Comparison of ENCODE assay signal across 1 cellular context in genomic region chr1:45687014-45687752, GRCh38.
A peak's percentile ranks its signal among the peaks of the same experiment; 100 is the strongest.
TF ChIP-seq lines count a peak whose summit lies in the region.

No MANE protein-coding gene starts in this region.

TF ChIP-seq in HepG2, 621 proteins besides CTCF, POLR2A, EP300 and RAD21 (continued from another document and continues in another):
- TF ChIP-seq RELA (CRISPR knock-in tag; IDR thresholded peaks at IDR 0.05) (0 out of 2 replicates have a peak, but pooled peaks have one; percentile 9), MYPOP (CRISPR knock-in tag; IDR thresholded peaks at IDR 0.05) (0 out of 2 replicates have a peak, but pooled peaks have one; percentile 6), MYC (CRISPR knock-in tag; IDR thresholded peaks at IDR 0.05; ENCODE audit: borderline replicate concordance) (peak; percentile 65), ZFP91 (CRISPR knock-in tag; IDR thresholded peaks at IDR 0.05; ENCODE audit: borderline replicate concordance) (peak; percentile 70; the same call in 1 of the 2 replicates), ZZZ3 (CRISPR knock-in tag; IDR thresholded peaks at IDR 0.05; ENCODE audit: borderline replicate concordance) (peak; percentile 63; the same call in 1 of the 2 replicates), ELF1 (CRISPR knock-in tag; IDR thresholded peaks at IDR 0.05) (peak; percentile 86), SNAPC4 (CRISPR knock-in tag; IDR thresholded peaks at IDR 0.05) (peak; percentile 54; the same call in 1 of the 2 replicates), AFF4 (CRISPR knock-in tag; IDR thresholded peaks at IDR 0.05) (0 out of 2 replicates have a peak, but pooled peaks have one; percentile 37), KAT8 (CRISPR knock-in tag; IDR thresholded peaks at IDR 0.05) (peak; percentile 81; the same call in 1 of the 2 replicates), YEATS2 (CRISPR knock-in tag; IDR thresholded peaks at IDR 0.05; ENCODE audit: borderline replicate concordance) (peak; percentile 53), ZNF670 (CRISPR knock-in tag; IDR thresholded peaks at IDR 0.05; ENCODE audit: borderline replicate concordance) (peak; percentile 34; the same call in 1 of the 2 replicates), HOMEZ (CRISPR knock-in tag; IDR thresholded peaks at IDR 0.05; ENCODE audit: low read depth) (0 out of 2 replicates have a peak, but pooled peaks have one; percentile 44), LRRFIP1 (CRISPR knock-in tag; conservative IDR thresholded peaks at IDR 0.05) (0 out of 2 replicates have a peak, but pooled peaks have one; percentile 35), ZNF567 (CRISPR knock-in tag; IDR thresholded peaks at IDR 0.05; ENCODE audit: borderline replicate concordance) (no peak), KMT2A (CRISPR knock-in tag; IDR thresholded peaks at IDR 0.05) (0 out of 2 replicates have a peak, but pooled peaks have one; percentile 23), TAF1 (CRISPR knock-in tag; IDR thresholded peaks at IDR 0.05) (peak; percentile 73), ZSCAN22 (CRISPR knock-in tag; IDR thresholded peaks at IDR 0.05) (no peak), KDM2A (CRISPR knock-in tag; IDR thresholded peaks at IDR 0.05; ENCODE audit: borderline replicate concordance, low read depth) (peak; percentile 73), CEBPB (IDR thresholded peaks at IDR 0.05; ENCODE audit: borderline replicate concordance, low read depth, low read length) (peak; percentile 91), FOXO1 (CRISPR knock-in tag; IDR thresholded peaks at IDR 0.05) (peak; percentile 12; the same call in 1 of the 2 replicates), ZNF143 (CRISPR knock-in tag; IDR thresholded peaks at IDR 0.05) (peak; percentile 98), ZNF598 (CRISPR knock-in tag; IDR thresholded peaks at IDR 0.05; ENCODE audit: borderline replicate concordance) (no peak), RARA (CRISPR knock-in tag; IDR thresholded peaks at IDR 0.05) (peak; percentile 4; the same call in 1 of the 2 replicates), SP5 (CRISPR knock-in tag; IDR thresholded peaks at IDR 0.05; ENCODE audit: borderline replicate concordance, low read depth) (peak; percentile 45; the same call in 1 of the 2 replicates), GATA4 (IDR thresholded peaks at IDR 0.05; ENCODE audit: borderline replicate concordance, low read depth) (0 out of 2 replicates have a peak, but pooled peaks have one; percentile 33), RCOR2 (CRISPR knock-in tag; IDR thresholded peaks at IDR 0.05) (no peak), DR1 (CRISPR knock-in tag; IDR thresholded peaks at IDR 0.05) (peak; percentile 98), SRF (IDR thresholded peaks at IDR 0.05; ENCODE audit: low read depth, low read length) (no peak), ZNF558 (CRISPR knock-in tag; IDR thresholded peaks at IDR 0.05; ENCODE audit: borderline replicate concordance) (peak; percentile 87), TEF (CRISPR knock-in tag; IDR thresholded peaks at IDR 0.05) (0 out of 2 replicates have a peak, but pooled peaks have one; percentile 13), HDAC1 (CRISPR knock-in tag; IDR thresholded peaks at IDR 0.05) (peak; percentile 15; the same call in 1 of the 2 replicates), HCFC1 (IDR thresholded peaks at IDR 0.05; ENCODE audit: low read depth, low read length) (peak; percentile 96), PATZ1 (CRISPR knock-in tag; IDR thresholded peaks at IDR 0.05) (peak; percentile 22), MXD4 (CRISPR knock-in tag; IDR thresholded peaks at IDR 0.05) (peak; percentile 46; the same call in 1 of the 2 replicates)
